In the genomic region with DNA sequence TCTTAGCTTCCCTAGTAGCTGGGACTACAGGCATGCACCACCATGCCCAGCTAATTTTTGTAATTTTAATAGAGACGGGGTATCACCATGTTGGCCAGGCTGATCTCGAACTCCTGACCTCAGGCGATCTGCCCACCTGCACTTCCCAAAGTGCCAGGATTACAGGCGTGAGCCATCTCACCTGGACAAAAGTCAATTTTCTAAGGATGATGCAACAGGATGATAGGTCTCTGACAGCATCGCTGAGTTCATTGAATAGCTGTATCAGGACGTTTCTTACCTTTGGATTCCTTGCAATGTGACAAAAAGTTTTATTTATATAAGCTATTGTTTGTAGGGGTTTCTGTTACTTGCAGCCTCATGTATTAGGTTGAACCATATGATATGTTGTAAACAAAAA, we compare ENCODE assay signal across 24 cellular contexts.
"Had no signal": no experiment of that assay in that cellular context is flagged by ENCODE, and none has a peak within 500 bp of the region (broad histone marks: within the 10 kb centered on the region; RNA-seq: fewer than 3 reads in every experiment).

No MANE protein-coding gene starts in this region.

- H3K4me3 Mint-ChIP-seq: activated CD4-positive, alpha-beta memory T cell treated with anti-CD3 and anti-CD28 coated beads for 36 hours; activated CD4-positive, alpha-beta T cell treated with anti-CD3 and anti-CD28 coated beads, Interleukin-2, amount 10 ng/mL, durations not matched to agents 24 days and 14 days; activated naive CD4-positive, alpha-beta T cell treated with anti-CD3 and anti-CD28 coated beads, Interleukin-2, amount 10 ng/mL, durations not matched to agents 7 days and 5 days; activated naive CD8-positive, alpha-beta T cell treated with anti-CD3 and anti-CD28 coated beads, Interleukin-2, amount 10 ng/mL, durations not matched to agents 7 days and 5 days; brain; natural killer cell; neural progenitor cell; stimulated activated effector memory CD8-positive, alpha-beta T cell treated with anti-CD3 and anti-CD28 coated beads, Interleukin-12 subunit alpha, Interleukin-12 subunit beta, amount 100 ng/mL, for 72 hours; stimulated activated naive CD8-positive, alpha-beta T cell treated with anti-CD3 and anti-CD28 coated beads, Interleukin-15, Interleukin-2, amounts not matched to agents 100 ng/mL and 50 ng/mL, for 24 hours had no signal

- H3K36me3 Mint-ChIP-seq: activated CD4-positive, alpha-beta memory T cell treated with anti-CD3 and anti-CD28 coated beads for 36 hours; activated naive CD4-positive, alpha-beta T cell treated with anti-CD3 and anti-CD28 coated beads, Interleukin-2, amount 10 ng/mL, durations not matched to agents 7 days and 5 days; activated naive CD8-positive, alpha-beta T cell treated with anti-CD3 and anti-CD28 coated beads, Interleukin-2, amount 10 ng/mL, durations not matched to agents 7 days and 5 days; brain; natural killer cell; neural progenitor cell; stimulated activated effector memory CD8-positive, alpha-beta T cell treated with anti-CD3 and anti-CD28 coated beads, Interleukin-12 subunit alpha, Interleukin-12 subunit beta, amount 100 ng/mL, for 72 hours had no signal

- H3K27ac ChIP-seq: ascending aorta, esophagus muscularis mucosa, foreskin keratinocyte, neural progenitor cell, thyroid gland, upper lobe of right lung had no signal

- H3K4me1 ChIP-seq: esophagus muscularis mucosa, neural progenitor cell, thyroid gland, upper lobe of right lung had no signal

- H3K9me3 ChIP-seq: ascending aorta, esophagus muscularis mucosa, thyroid gland, upper lobe of right lung had no signal

- H3K27ac Mint-ChIP-seq: activated CD4-positive, alpha-beta memory T cell treated with anti-CD3 and anti-CD28 coated beads for 36 hours; activated CD4-positive, alpha-beta T cell treated with anti-CD3 and anti-CD28 coated beads, Interleukin-2, amount 10 ng/mL, durations not matched to agents 24 days and 14 days; activated naive CD4-positive, alpha-beta T cell treated with anti-CD3 and anti-CD28 coated beads, Interleukin-2, amount 10 ng/mL, durations not matched to agents 7 days and 5 days; activated naive CD8-positive, alpha-beta T cell treated with anti-CD3 and anti-CD28 coated beads, Interleukin-2, amount 10 ng/mL, durations not matched to agents 7 days and 5 days; brain; natural killer cell; neural progenitor cell; stimulated activated effector memory CD8-positive, alpha-beta T cell treated with anti-CD3 and anti-CD28 coated beads, Interleukin-12 subunit alpha, Interleukin-12 subunit beta, amount 100 ng/mL, for 72 hours; stimulated activated naive CD8-positive, alpha-beta T cell treated with anti-CD3 and anti-CD28 coated beads, Interleukin-15, Interleukin-2, amounts not matched to agents 100 ng/mL and 50 ng/mL, for 24 hours had no signal

- H2AFZ ChIP-seq: neural progenitor cell had no signal

- H3K4me1 Mint-ChIP-seq: activated naive CD4-positive, alpha-beta T cell treated with anti-CD3 and anti-CD28 coated beads, Interleukin-2, amount 10 ng/mL, durations not matched to agents 7 days and 5 days; activated naive CD8-positive, alpha-beta T cell treated with anti-CD3 and anti-CD28 coated beads, Interleukin-2, amount 10 ng/mL, durations not matched to agents 7 days and 5 days; brain; natural killer cell; neural progenitor cell had no signal

- ATAC-seq: foreskin keratinocyte, left ventricle myocardium superior, natural killer cell, right cardiac atrium, upper lobe of right lung had no signal

- DNase-seq: activated CD4-positive, alpha-beta memory T cell treated with anti-CD3 and anti-CD28 coated beads for 36 hours; activated CD4-positive, alpha-beta T cell treated with anti-CD3 and anti-CD28 coated beads, Interleukin-2, amount 10 ng/mL, durations not matched to agents 24 days and 14 days; activated CD4-positive, CD25-positive, alpha-beta regulatory T cell treated with anti-CD3 and anti-CD28 coated beads, Interleukin-2, amount 50 U/mL, for 72 hours; activated CD8-positive, alpha-beta memory T cell treated with anti-CD3 and anti-CD28 coated beads, Interleukin-2, amount 50 U/mL, for 4 hours; activated gamma-delta T cell; activated naive CD4-positive, alpha-beta T cell treated with anti-CD3 and anti-CD28 coated beads, Interleukin-2, amount 10 ng/mL, durations not matched to agents 7 days and 5 days; activated naive CD8-positive, alpha-beta T cell treated with anti-CD3 and anti-CD28 coated beads, Interleukin-2, amount 10 ng/mL, durations not matched to agents 7 days and 5 days; activated T-cell treated with anti-CD3 and anti-CD28 coated beads, Interleukin-2, amount 50 U/mL, for 1 hour; caudate nucleus; left ventricle myocardium superior; midbrain; natural killer cell; posterior cingulate gyrus; stimulated activated CD4-positive, alpha-beta T cell treated with anti-CD3 and anti-CD28 coated beads, Interleukin-4, amount 100 ng/mL, for 24 hours; thyroid gland; upper lobe of right lung had no signal

- H3K4me3 ChIP-seq: ascending aorta, esophagus muscularis mucosa, neural progenitor cell, thyroid gland, upper lobe of right lung had no signal

- H3K9me3 Mint-ChIP-seq: activated CD4-positive, alpha-beta memory T cell treated with anti-CD3 and anti-CD28 coated beads for 36 hours; activated CD4-positive, alpha-beta T cell treated with anti-CD3 and anti-CD28 coated beads, Interleukin-2, amount 10 ng/mL, durations not matched to agents 24 days and 14 days; activated naive CD4-positive, alpha-beta T cell treated with anti-CD3 and anti-CD28 coated beads, Interleukin-2, amount 10 ng/mL, durations not matched to agents 7 days and 5 days; activated naive CD8-positive, alpha-beta T cell treated with anti-CD3 and anti-CD28 coated beads, Interleukin-2, amount 10 ng/mL, durations not matched to agents 7 days and 5 days; brain; natural killer cell; neural progenitor cell; stimulated activated effector memory CD8-positive, alpha-beta T cell treated with anti-CD3 and anti-CD28 coated beads, Interleukin-12 subunit alpha, Interleukin-12 subunit beta, amount 100 ng/mL, for 72 hours; stimulated activated naive CD8-positive, alpha-beta T cell treated with anti-CD3 and anti-CD28 coated beads, Interleukin-15, Interleukin-2, amounts not matched to agents 100 ng/mL and 50 ng/mL, for 24 hours had no signal

- H3K4me2 ChIP-seq: neural progenitor cell had no signal

- H3K9ac ChIP-seq: neural progenitor cell had no signal

- H3K36me3 ChIP-seq: ascending aorta, esophagus muscularis mucosa, neural progenitor cell, thyroid gland, upper lobe of right lung had no signal

- H3K27me3 ChIP-seq: ascending aorta, esophagus muscularis mucosa, foreskin keratinocyte, neural progenitor cell, thyroid gland, upper lobe of right lung had no signal
